8 cellular contexts compared by ENCODE assay signal in the genomic region with DNA sequence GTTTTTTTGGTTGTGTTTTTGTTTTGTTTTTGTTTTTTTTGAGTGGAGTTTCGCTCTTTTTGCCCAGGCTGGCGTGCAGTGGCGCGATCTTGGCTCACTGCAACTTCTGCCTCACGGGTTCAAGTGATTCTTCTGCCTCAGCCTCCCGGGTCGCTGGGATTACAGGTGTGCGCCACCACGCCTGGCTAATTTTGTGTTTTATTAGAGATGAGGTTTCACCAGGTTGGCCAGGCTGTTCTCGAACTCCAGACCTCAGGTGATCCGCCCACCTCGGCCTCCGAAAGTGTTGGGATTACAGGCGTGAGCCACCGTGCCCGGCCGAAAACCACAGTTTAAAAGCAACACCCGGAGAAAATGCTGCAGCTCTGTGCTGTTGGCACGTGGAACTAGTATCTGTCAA. TPM values are rescaled to one million over a fixed set of nuclear protein-coding genes. Genes with fewer than 3 reads are reported as not detected.
DNase-seq lines count a peak whose midpoint lies in the region; ATAC-seq and TF ChIP-seq lines count a peak whose summit lies in the region.
"Not testable (repeated sequence)": the region's sequence is repeated elsewhere in the genome, so short reads cannot be mapped to it uniquely, and the experiment has no call there.

No MANE protein-coding gene starts in this region.

- H3K27me3 ChIP-seq in CD4-positive, alpha-beta T cell (ENCODE audit: control insufficient read depth, insufficient read depth, low read length); KMS-11 (ENCODE audit: insufficient read depth, low read depth); breast epithelium; gastrocnemius medialis; transverse colon: not testable (repeated sequence)

- peaks cover 57% of the 10 kb centered on the region for H3K4me1 ChIP-seq in KMS-11 (ENCODE audit: low read depth, poor library complexity, severe bottlenecking)
- H3K4me1 ChIP-seq in breast epithelium = peaks cover 0 to 14% of the 10 kb centered on the region in 2 donors
- H3K4me1 ChIP-seq in mesodermal cell (ENCODE audit: control insufficient read depth, insufficient read depth, low read length, poor library complexity, severe bottlenecking) = not testable (repeated sequence)
- H3K4me1 ChIP-seq in gastrocnemius medialis = peaks cover 38% of the 10 kb centered on the region in 2 donors
- H3K4me1 ChIP-seq in transverse colon = peaks cover 7 to 45% (median 19%) of the 10 kb centered on the region in 4 donors

- not testable (repeated sequence) for H3K4me3 ChIP-seq in KMS-11 (IDR thresholded peaks at IDR 0.05; ENCODE audit: insufficient read depth, low read depth, low read length)
- H3K4me3 ChIP-seq in WI38 (ENCODE audit: low read depth, low read length) = peak overlapping the region; percentile 89
- H3K4me3 ChIP-seq in breast epithelium = peak overlapping the region in 2 of 3 donors; percentile 72 to 89
- H3K4me3 ChIP-seq in foreskin fibroblast (ENCODE audit: low read depth in 1 of 2, low read length in 2 of 2) = peak overlapping the region; percentile 85 to 99
- H3K4me3 ChIP-seq in mesodermal cell (ENCODE audit: extremely low read depth, insufficient read depth, low read length, poor library complexity, severe bottlenecking) = peak overlapping the region; percentile 85
- peak overlapping the region; percentile 76 to 95 (median 82) for H3K4me3 ChIP-seq in gastrocnemius medialis
- H3K4me3 ChIP-seq in transverse colon = peak overlapping the region in 2 of 4 donors; percentile 64 to 77

- not testable (repeated sequence) for TF ChIP-seq POLR2A in breast epithelium (IDR thresholded peaks at IDR 0.05); gastrocnemius medialis (IDR thresholded peaks at IDR 0.05); transverse colon (IDR thresholded peaks at IDR 0.05)

- peaks cover 63% of the 10 kb centered on the region for H3K4me1 Mint-ChIP-seq in CD4-positive, alpha-beta T cell (ENCODE audit: low read depth)

- H3K4me2 ChIP-seq in KMS-11 = peak overlapping the region; percentile 66

- H4K20me1 ChIP-seq in KMS-11 (ENCODE audit: insufficient read depth) = not testable (repeated sequence)

- not testable (repeated sequence) for ATAC-seq in CD4-positive, alpha-beta T cell (ENCODE audit: poor library complexity); gastrocnemius medialis

- 95 to 97% methylated on average over 16 of the region's 19 CpGs for WGBS in mesodermal cell (ENCODE audit: insufficient coverage in 2 of 2), 2 experiments
- 75 to 83% methylated on average over 5 to 19 of the region's 19 CpGs for WGBS in transverse colon (ENCODE audit: low coverage in 1 of 2), 2 donors

- not testable (repeated sequence) for DNase-seq in CD4-positive, alpha-beta T cell; breast epithelium (ENCODE audit: low spot score in 2 of 2); foreskin fibroblast; gastrocnemius medialis; transverse colon

- peaks cover 53% of the 10 kb centered on the region for H3K79me2 ChIP-seq in KMS-11 (ENCODE audit: insufficient read depth, low read depth)

- not testable (repeated sequence) for H3K36me3 ChIP-seq in KMS-11 (ENCODE audit: insufficient read depth); breast epithelium; gastrocnemius medialis; transverse colon
- peaks cover 40% of the 10 kb centered on the region for H3K36me3 ChIP-seq in mesodermal cell (ENCODE audit: control insufficient read depth, insufficient read depth, low read length)

- in situ Hi-C loops in gastrocnemius medialis (cut with MboI; ENCODE audit: low sequenced_read_pairs in 4 of 4) = loop anchor here in 2 of 4 donors (25.0 kb wide), 2 partner anchors 355 to 655 kb away; partner anchors contain the start of genes ETNK2 (in 1 of the 2), REN (in 1 of the 2) and SNRPE (in 1 of the 2)
- in situ Hi-C loops in transverse colon (cut with MboI; ENCODE audit: low pct_ligation_motif_present in 1 of 4, low pct_unique_long_range_greater_than_20kb in 1 of 4, low sequenced_read_pairs in 3 of 4) = not testable (repeated sequence)

- peaks cover 33% of the 10 kb centered on the region for H3K36me3 Mint-ChIP-seq in CD4-positive, alpha-beta T cell (ENCODE audit: low read depth)

- TF ChIP-seq CTCF in CD4-positive, alpha-beta T cell (IDR thresholded peaks at IDR 0.05); KMS-11 (conservative IDR thresholded peaks at IDR 0.05; ENCODE audit: low read depth, low read length); WI38 (IDR thresholded peaks at IDR 0.05; ENCODE audit: low read depth, low read length); breast epithelium (IDR thresholded peaks at IDR 0.05); foreskin fibroblast (IDR thresholded peaks at IDR 0.05; ENCODE audit: low read depth, low read length); gastrocnemius medialis (IDR thresholded peaks at IDR 0.05 in 4 of 5, conservative IDR thresholded peaks at IDR 0.05 in 1 of 5); transverse colon (IDR thresholded peaks at IDR 0.05): not testable (repeated sequence)

- H3K27ac ChIP-seq in CD4-positive, alpha-beta T cell (ENCODE audit: low read depth, low read length) = peak overlapping the region; percentile 99
- peak overlapping the region; percentile 93; the same call in 1 of the 2 replicates for H3K27ac ChIP-seq in KMS-11
- peak overlapping the region in 1 of 2 donors; percentile 97 for H3K27ac ChIP-seq in breast epithelium
- not testable (repeated sequence) for H3K27ac ChIP-seq in mesodermal cell (ENCODE audit: low read depth, low read length, severe bottlenecking)
- H3K27ac ChIP-seq in gastrocnemius medialis = peak overlapping the region; percentile 14 to 97 (median 92)
- peak overlapping the region; percentile 91 to 97 (median 96) for H3K27ac ChIP-seq in transverse colon

- CTCF ChIA-PET in CD4-positive, alpha-beta T cell (lab: Charles Lee) = interaction anchor here (1.0 to 2.5 kb wide), 4 partner anchors 14 to 48 kb away, joined by 3 to 8 read pairs (median 4); no protein-coding TSS in a partner anchor

- H3K27me3 Mint-ChIP-seq in CD4-positive, alpha-beta T cell = not testable (repeated sequence)

- TF ChIP-seq EP300 in transverse colon (IDR thresholded peaks at IDR 0.05; ENCODE audit: low read depth) = not testable (repeated sequence)

- not testable (repeated sequence) for H3K9me3 Mint-ChIP-seq in CD4-positive, alpha-beta T cell

- not testable (repeated sequence) for H3K9me3 ChIP-seq in CD4-positive, alpha-beta T cell (ENCODE audit: control insufficient read depth, low read length); breast epithelium; mesodermal cell (ENCODE audit: control insufficient read depth, low read length); gastrocnemius medialis; transverse colon

- POLR2A ChIA-PET in CD4-positive, alpha-beta T cell (lab: Charles Lee) = interaction anchor here (1.1 to 5.9 kb wide), 11 partner anchors 10 to 657 kb away, joined by 3 to 262 read pairs (median 14); partner anchors contain the start of gene PIK3C2B

- not testable (repeated sequence) for H3K9ac ChIP-seq in KMS-11

- H2AFZ ChIP-seq in KMS-11 (ENCODE audit: low read depth) = not testable (repeated sequence)

- intact Hi-C loops in CD4-positive, alpha-beta T cell (cut with DNase I, micrococcal nuclease); breast epithelium (cut with DNase I; ENCODE audit: low total_unique reads); transverse colon (cut with DNase I; ENCODE audit: low total_unique reads): not testable (repeated sequence)
- intact Hi-C loops in gastrocnemius medialis (cut with DNase I; ENCODE audit: low total_unique reads) = loop anchor here (5.0 kb wide), 1 partner anchor 605 kb away; the partner anchor contains the start of gene RBBP5

- not testable (repeated sequence) for H3K27ac Mint-ChIP-seq in CD4-positive, alpha-beta T cell

- H3K4me3 Mint-ChIP-seq in CD4-positive, alpha-beta T cell = not testable (repeated sequence)

RNA-seq across cellular contexts. Expression of gene MDM4, which starts 1.2 kb away (rescaled TPM):
- total RNA-seq in CD4-positive, alpha-beta T cell = 100 to 1,000 TPM; 260 to 266 TPM
- total RNA-seq in breast epithelium (100 to 1,000 TPM in 2 of 3 donors, 10 to 100 TPM in 1; 63.5 to 128 (median 103) TPM), gastrocnemius medialis (10 to 100 TPM; 15.1 to 44.0 (median 28.9) TPM), transverse colon (100 to 1,000 TPM in 2 of 4 donors, 10 to 100 TPM in 2; 64.3 to 140 (median 109) TPM)
- 15.6 TPM for polyA plus RNA-seq in mesodermal cell (2013, experiment 1 of 2)
- polyA plus RNA-seq in mesodermal cell (2013, experiment 2 of 2) = 16.9 TPM

RNA-seq across cellular contexts. Expression of gene PIK3C2B, which starts 22.8 kb away (rescaled TPM):
- total RNA-seq in CD4-positive, alpha-beta T cell = 10 to 100 TPM; 25.5 to 27.1 TPM
- total RNA-seq in breast epithelium (10 to 100 TPM; 17.6 to 31.5 (median 24.9) TPM), gastrocnemius medialis (1 to 10 TPM; 2.8 to 6.0 (median 3.8) TPM), transverse colon (100 to 1,000 TPM in 2 of 4 donors, 10 to 100 TPM in 2; 61.9 to 181 (median 88.8) TPM)
- polyA plus RNA-seq in mesodermal cell (2013, experiment 1 of 2) = 15.7 TPM
- polyA plus RNA-seq in mesodermal cell (2013, experiment 2 of 2) = 11.4 TPM
